Comparison of ENCODE assay signal across 16 cellular contexts in the genomic region with DNA sequence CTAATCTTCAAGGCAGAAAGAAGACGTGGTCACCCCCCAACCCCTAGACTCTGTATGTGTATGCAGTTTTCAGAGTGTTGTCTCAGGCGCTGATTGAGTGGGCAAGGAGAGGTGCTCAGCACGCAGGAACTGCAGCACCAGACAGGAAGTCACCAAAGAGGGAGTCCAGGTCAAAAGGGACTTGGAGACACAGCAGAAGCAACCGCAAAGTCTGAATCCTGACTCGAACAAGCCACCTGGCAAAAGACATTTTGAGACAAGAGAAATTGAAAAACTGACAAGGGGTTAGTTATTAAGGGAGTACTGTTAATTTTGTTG.
DNase-seq lines count a peak whose midpoint lies in the region; ATAC-seq and TF ChIP-seq lines count a peak whose summit lies in the region.
"Had no signal": no experiment of that assay in that cellular context is flagged by ENCODE, and none has a peak within 500 bp of the region (broad histone marks: within the 10 kb centered on the region; RNA-seq: fewer than 3 reads in every experiment).

No MANE protein-coding gene starts in this region.

- peaks cover 14% of the 10 kb centered on the region for H3K27me3 Mint-ChIP-seq in activated CD4-positive, alpha-beta T cell treated with anti-CD3 and anti-CD28 coated beads, Interleukin-2, amount 10 ng/mL, durations not matched to agents 24 days and 14 days
- H3K27me3 Mint-ChIP-seq in activated naive CD8-positive, alpha-beta T cell treated with anti-CD3 and anti-CD28 coated beads, Interleukin-2, amount 10 ng/mL, durations not matched to agents 7 days and 5 days = no peaks in the 10 kb centered on the region
- peaks cover 68% of the 10 kb centered on the region for H3K27me3 Mint-ChIP-seq in nephron progenitor cell (ENCODE audit: low read depth, poor library complexity)

- H3K36me3 Mint-ChIP-seq in activated CD4-positive, alpha-beta T cell treated with anti-CD3 and anti-CD28 coated beads, Interleukin-2, amount 10 ng/mL, durations not matched to agents 24 days and 14 days (ENCODE audit: low read depth) = peaks cover 6% of the 10 kb centered on the region
- H3K36me3 Mint-ChIP-seq in activated naive CD8-positive, alpha-beta T cell treated with anti-CD3 and anti-CD28 coated beads, Interleukin-2, amount 10 ng/mL, durations not matched to agents 7 days and 5 days = no peaks in the 10 kb centered on the region
- H3K36me3 Mint-ChIP-seq in nephron progenitor cell (ENCODE audit: low read depth) = peaks cover 9% of the 10 kb centered on the region

- POLR2A ChIA-PET in activated naive CD8-positive, alpha-beta T cell treated with anti-CD3 and anti-CD28 coated beads, Interleukin-2, amount 10 ng/mL, durations not matched to agents 7 days and 5 days (lab: Charles Lee) = no interaction called here

- peaks cover 15% of the 10 kb centered on the region for H3K4me1 Mint-ChIP-seq in activated CD4-positive, alpha-beta T cell treated with anti-CD3 and anti-CD28 coated beads, Interleukin-2, amount 10 ng/mL, durations not matched to agents 24 days and 14 days
- peaks cover 26% of the 10 kb centered on the region for H3K4me1 Mint-ChIP-seq in activated naive CD8-positive, alpha-beta T cell treated with anti-CD3 and anti-CD28 coated beads, Interleukin-2, amount 10 ng/mL, durations not matched to agents 7 days and 5 days
- peaks cover 5% of the 10 kb centered on the region for H3K4me1 Mint-ChIP-seq in nephron progenitor cell

- no peaks in the 10 kb centered on the region for H3K9me3 Mint-ChIP-seq in activated CD4-positive, alpha-beta T cell treated with anti-CD3 and anti-CD28 coated beads, Interleukin-2, amount 10 ng/mL, durations not matched to agents 24 days and 14 days
- H3K9me3 Mint-ChIP-seq in activated naive CD8-positive, alpha-beta T cell treated with anti-CD3 and anti-CD28 coated beads, Interleukin-2, amount 10 ng/mL, durations not matched to agents 7 days and 5 days = peaks cover 2% of the 10 kb centered on the region
- H3K9me3 Mint-ChIP-seq in nephron progenitor cell = peaks cover 47% of the 10 kb centered on the region

- H3K4me3 Mint-ChIP-seq in activated CD4-positive, alpha-beta T cell treated with anti-CD3 and anti-CD28 coated beads, Interleukin-2, amount 10 ng/mL, durations not matched to agents 24 days and 14 days = peak overlapping the region; percentile 99
- H3K4me3 Mint-ChIP-seq in activated naive CD8-positive, alpha-beta T cell treated with anti-CD3 and anti-CD28 coated beads, Interleukin-2, amount 10 ng/mL, durations not matched to agents 7 days and 5 days = peak overlapping the region; percentile 98
- peak overlapping the region; percentile 13 for H3K4me3 Mint-ChIP-seq in nephron progenitor cell

- H3K9ac ChIP-seq in colonic mucosa (ENCODE audit: low read depth in 2 of 2, low read length in 2 of 2) = peak overlapping the region in 1 of 2 donors; percentile 14

- no peaks in the 10 kb centered on the region for H3K27me3 ChIP-seq in colonic mucosa
- H3K27me3 ChIP-seq: testis had no signal

- DNase-seq in activated CD4-positive, alpha-beta T cell treated with anti-CD3 and anti-CD28 coated beads, Interleukin-2, amount 10 ng/mL, durations not matched to agents 24 days and 14 days = no peak
- no peak for DNase-seq in activated CD4-positive, alpha-beta T cell treated with anti-CD3 and anti-CD28 coated beads, Interleukin-2, amount 50 U/mL, for 4 hours
- no peak for DNase-seq in activated naive CD8-positive, alpha-beta T cell treated with anti-CD3 and anti-CD28 coated beads, Interleukin-2, amount 10 ng/mL, durations not matched to agents 7 days and 5 days
- no peak for DNase-seq in nephron progenitor cell
- DNase-seq in NCI-H1436 (lab: John Stamatoyannopoulos, UW) = no peak
- no peak for DNase-seq in colonic mucosa
- DNase-seq: activated CD4-positive, alpha-beta T cell treated with anti-CD3 and anti-CD28 coated beads, Interleukin-2, amount 50 U/mL, for 1 hour; hypothalamus; left cardiac atrium; NCI-H774; RPMI8226; testis had no signal

- no peaks in the 10 kb centered on the region for H3K36me3 ChIP-seq in KOPT-K1 (ENCODE audit: insufficient read depth, low read length)
- no peaks in the 10 kb centered on the region for H3K36me3 ChIP-seq in colonic mucosa
- H3K36me3 ChIP-seq: cardiac muscle cell had no signal

- peak overlapping the region; percentile 94 for H3K27ac ChIP-seq in KOPT-K1 (ENCODE audit: low read depth, low read length, poor library complexity, severe bottlenecking)
- no peak overlapping the region for H3K27ac ChIP-seq in colonic mucosa
- H3K27ac ChIP-seq: cardiac muscle cell, testis had no signal

- intact Hi-C loops in activated CD4-positive, alpha-beta T cell treated with anti-CD3 and anti-CD28 coated beads, Interleukin-2, amount 10 ng/mL, durations not matched to agents 24 days and 14 days (cut with micrococcal nuclease) = loop anchor here (1.0 to 5.0 kb wide), 2 partner anchors 147 to 191 kb away; partner anchors contain the start of genes CEP192 and SEH1L
- intact Hi-C loops in colonic mucosa (cut with DNase I) = no loop called here

- H3K4me3 ChIP-seq in colonic mucosa = no peak overlapping the region
- H3K4me3 ChIP-seq: cardiac muscle cell had no signal

- peak overlapping the region; percentile 93 for H3K27ac Mint-ChIP-seq in activated CD4-positive, alpha-beta T cell treated with anti-CD3 and anti-CD28 coated beads, Interleukin-2, amount 10 ng/mL, durations not matched to agents 24 days and 14 days
- peak overlapping the region; percentile 98 for H3K27ac Mint-ChIP-seq in activated naive CD8-positive, alpha-beta T cell treated with anti-CD3 and anti-CD28 coated beads, Interleukin-2, amount 10 ng/mL, durations not matched to agents 7 days and 5 days
- no peak overlapping the region for H3K27ac Mint-ChIP-seq in nephron progenitor cell

- TF ChIP-seq CTCF in nephron progenitor cell (IDR thresholded peaks at IDR 0.05) (no peak), colonic mucosa (IDR thresholded peaks at IDR 0.05) (no peak)

- H3K4me1 ChIP-seq in colonic mucosa = no peaks in the 10 kb centered on the region
- H3K4me1 ChIP-seq: A549 had no signal

- ATAC-seq in activated naive CD8-positive, alpha-beta T cell treated with anti-CD3 and anti-CD28 coated beads, Interleukin-2, amount 10 ng/mL, durations not matched to agents 7 days and 5 days (ENCODE audit: low read depth) = no peak
- ATAC-seq in GM18861 (IDR thresholded peaks at IDR 0.05; ENCODE audit: unreplicated experiment) = no peak

- peaks cover 10% of the 10 kb centered on the region for H3K9me3 ChIP-seq in KOPT-K1 (ENCODE audit: insufficient read depth, low read length, poor library complexity, severe bottlenecking)
- peaks cover under 1% of the 10 kb centered on the region for H3K9me3 ChIP-seq in colonic mucosa
- H3K9me3 ChIP-seq: testis had no signal

Comparison
In these comparisons a context has a peak if more than half of its experiments do, and no peak if none do; other contexts are left out.
1. H3K4me3 Mint-ChIP-seq: peak in every context shown above with its lines; median percentile 99 in activated CD4-positive, alpha-beta T cell treated with anti-CD3 and anti-CD28 coated beads, Interleukin-2, amount 10 ng/mL, durations not matched to agents 24 days and 14 days; 98 in activated naive CD8-positive, alpha-beta T cell treated with anti-CD3 and anti-CD28 coated beads, Interleukin-2, amount 10 ng/mL, durations not matched to agents 7 days and 5 days; 13 in nephron progenitor cell.